ENCODE assay signal across 26 cellular contexts in genomic region chr16:35398208-35398607, GRCh38.
"Had no signal": no experiment of that assay in that cellular context is flagged by ENCODE, and none has a peak within 500 bp of the region (broad histone marks: within the 10 kb centered on the region; RNA-seq: fewer than 3 reads in every experiment).

No MANE protein-coding gene starts in this region.

- H3K27me3 Mint-ChIP-seq: activated CD4-positive, alpha-beta memory T cell treated with anti-CD3 and anti-CD28 coated beads for 36 hours; activated CD4-positive, alpha-beta T cell treated with anti-CD3 and anti-CD28 coated beads, Interleukin-2, amount 10 ng/mL, durations not matched to agents 7 days and 5 days; activated naive CD8-positive, alpha-beta T cell treated with anti-CD3 and anti-CD28 coated beads, Interleukin-2, amount 50 U/mL, for 24 hours; central memory CD8-positive, alpha-beta T cell had no signal

- H3K36me3 ChIP-seq: ascending aorta had no signal

- H3K9me3 ChIP-seq: ascending aorta, body of pancreas, SK-N-SH had no signal

- H3K27me3 ChIP-seq: ascending aorta, body of pancreas had no signal

- H3K27ac ChIP-seq: ascending aorta, body of pancreas, PC-9, VCaP had no signal

- H3K27ac Mint-ChIP-seq: activated CD4-positive, alpha-beta memory T cell treated with anti-CD3 and anti-CD28 coated beads for 36 hours; activated CD4-positive, alpha-beta T cell treated with anti-CD3 and anti-CD28 coated beads, Interleukin-2, amount 10 ng/mL, durations not matched to agents 7 days and 5 days; activated naive CD4-positive, alpha-beta T cell treated with anti-CD3 and anti-CD28 coated beads, Interleukin-2, amount 50 U/mL, for 72 hours; activated naive CD8-positive, alpha-beta T cell treated with anti-CD3 and anti-CD28 coated beads, Interleukin-2, amount 50 U/mL, for 24 hours had no signal

- DNase-seq: activated CD4-positive, alpha-beta memory T cell treated with anti-CD3 and anti-CD28 coated beads for 36 hours; activated CD4-positive, alpha-beta T cell treated with anti-CD3 and anti-CD28 coated beads, Interleukin-2, amount 10 ng/mL, durations not matched to agents 7 days and 5 days; activated CD4-positive, CD25-positive, alpha-beta regulatory T cell; activated CD8-positive, alpha-beta memory T cell treated with anti-CD3 and anti-CD28 coated beads for 24 hours; activated effector memory CD4-positive, alpha-beta T cell treated with anti-CD3 and anti-CD28 coated beads, Interleukin-2, amount 50 U/mL, for 16 hours; activated naive CD4-positive, alpha-beta T cell treated with Interleukin-2 at 50 U/mL for 16 hours; activated naive CD8-positive, alpha-beta T cell treated with anti-CD3 and anti-CD28 coated beads, Interleukin-2, amount 50 U/mL, for 24 hours; activated T-cell treated with anti-CD3 and anti-CD28 coated beads, Interleukin-2, amount 50 U/mL, for 4 hours; amniotic stem cell; body of pancreas; Kasumi-1; KBM-7; NCI-H1092; NCI-H1417; NCI-H2081; NCI-H2171 treated with DMSO at 0.1 percent for 48 hours; NCI-H226; NCI-H510A; NCI-H526 treated with DMSO at 0.1 percent for 48 hours; PC-9; SK-N-SH; T-helper 1 cell had no signal

- H3K4me3 ChIP-seq: ascending aorta, body of pancreas, PC-9 had no signal

- H3K4me1 Mint-ChIP-seq: activated CD4-positive, alpha-beta T cell treated with anti-CD3 and anti-CD28 coated beads, Interleukin-2, amount 10 ng/mL, durations not matched to agents 7 days and 5 days; activated naive CD8-positive, alpha-beta T cell treated with anti-CD3 and anti-CD28 coated beads, Interleukin-2, amount 50 U/mL, for 24 hours; central memory CD8-positive, alpha-beta T cell had no signal

- H3K4me1 ChIP-seq: ascending aorta, body of pancreas had no signal

- H3K36me3 Mint-ChIP-seq: activated CD4-positive, alpha-beta memory T cell treated with anti-CD3 and anti-CD28 coated beads for 36 hours had no signal

- H3K4me3 Mint-ChIP-seq: activated CD4-positive, alpha-beta memory T cell treated with anti-CD3 and anti-CD28 coated beads for 36 hours; activated CD4-positive, alpha-beta T cell treated with anti-CD3 and anti-CD28 coated beads, Interleukin-2, amount 10 ng/mL, durations not matched to agents 7 days and 5 days; activated naive CD8-positive, alpha-beta T cell treated with anti-CD3 and anti-CD28 coated beads, Interleukin-2, amount 50 U/mL, for 24 hours; activated T-cell treated with anti-CD3 and anti-CD28 coated beads, Interleukin-2, amount 50 U/mL, for 4 hours; central memory CD8-positive, alpha-beta T cell had no signal
